ENCODE assay signal across 13 cellular contexts in the genomic region with DNA sequence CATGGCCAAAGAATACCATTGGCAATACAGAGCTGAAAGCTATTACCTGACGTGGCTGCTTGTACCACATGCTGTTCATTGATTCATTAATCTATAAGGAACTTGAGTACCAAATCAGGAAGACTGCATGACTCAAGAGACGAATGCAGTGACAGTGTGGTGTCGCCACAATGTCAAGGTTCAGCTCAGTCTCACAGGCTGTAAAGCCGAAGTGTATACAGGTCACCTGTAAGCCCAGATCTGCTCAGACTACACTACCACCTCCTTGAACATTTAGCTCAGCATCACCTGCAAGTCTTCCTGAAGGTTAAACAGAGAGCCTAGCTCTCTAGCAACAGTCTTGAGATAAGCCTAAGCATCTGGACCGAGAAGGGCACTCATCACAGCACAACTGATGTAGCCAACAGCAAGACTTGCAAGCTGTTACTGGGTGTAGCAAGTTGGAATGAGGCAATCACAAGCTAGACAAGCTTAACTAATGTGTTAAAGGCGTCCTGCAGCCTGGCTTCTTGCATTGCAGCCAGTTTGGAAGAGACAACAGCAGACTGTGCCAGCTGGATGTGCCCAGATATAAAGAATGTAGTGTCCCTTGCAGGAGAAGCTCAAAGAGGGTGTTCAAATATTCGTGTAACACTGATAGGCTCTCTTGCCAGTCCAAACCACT. TPM values are rescaled to one million over a fixed set of nuclear protein-coding genes. Genes with fewer than 3 reads are reported as not detected.
DNase-seq lines count a peak whose midpoint lies in the region; ATAC-seq and TF ChIP-seq lines count a peak whose summit lies in the region.
"Had no signal": no experiment of that assay in that cellular context is flagged by ENCODE, and none has a peak within 500 bp of the region (broad histone marks: within the 10 kb centered on the region; RNA-seq: fewer than 3 reads in every experiment).

No MANE protein-coding gene starts in this region.

- no peak overlapping the region for H3K4ac ChIP-seq in mesenchymal stem cell (ENCODE audit: low read depth in 1 of 2, low read length in 2 of 2)

- no peak overlapping the region for H3K4me2 ChIP-seq in PC-9
- H3K4me2 ChIP-seq in mesenchymal stem cell (ENCODE audit: low read length, poor library complexity, severe bottlenecking): no peak overlapping the region

- H3K4me1 ChIP-seq in PC-9 (replicated peaks; ENCODE audit: insufficient read depth) (no peaks in the 10 kb centered on the region), mesenchymal stem cell (ENCODE audit: control insufficient read depth, insufficient read depth, low read depth, low read length) (no peaks in the 10 kb centered on the region)
- H3K4me1 ChIP-seq: Caco-2, SJCRH30 had no signal

- POLR2A ChIA-PET in PC-9 (lab: Charles Lee; ENCODE audit: unreplicated experiment): no interaction called here

- no peak overlapping the region for H2BK15ac ChIP-seq in mesenchymal stem cell (ENCODE audit: low read depth, poor library complexity, severe bottlenecking)

- no peaks in the 10 kb centered on the region for H3K79me2 ChIP-seq in PC-9 (ENCODE audit: low read depth)

- no peaks in the 10 kb centered on the region for H4K20me1 ChIP-seq in PC-9 (ENCODE audit: insufficient read depth)

- intact Hi-C loops in PC-9 (cut with micrococcal nuclease; ENCODE audit: unreplicated experiment): no loop called here

- H3K14ac ChIP-seq in mesenchymal stem cell (ENCODE audit: low read length in 2 of 2): no peak overlapping the region

- no peak overlapping the region for H2BK12ac ChIP-seq in mesenchymal stem cell (ENCODE audit: low read length in 2 of 2)

- no peak overlapping the region for H4K8ac ChIP-seq in mesenchymal stem cell (ENCODE audit: low read length)

- H3K79me1 ChIP-seq in mesenchymal stem cell (replicated peaks; ENCODE audit: low read length, poor library complexity, severe bottlenecking): no peaks in the 10 kb centered on the region

- TF ChIP-seq POLR2A in GM18505 (IDR thresholded peaks at IDR 0.05; ENCODE audit: borderline replicate concordance, extremely low read depth, insufficient read depth, insufficient read length): no peak

- BruUV-seq in PC-9 (replicated peaks; lab: Mats Ljungman, UMichigan): no TSS peak

- H3K18ac ChIP-seq in mesenchymal stem cell (ENCODE audit: low read depth in 1 of 2, low read length in 2 of 2): peak overlapping the region in 1 of 2 experiments; percentile 4

- H2BK120ac ChIP-seq in mesenchymal stem cell (ENCODE audit: low read depth, low read length): no peak overlapping the region

- TF ChIP-seq CTCF in PC-9 (conservative IDR thresholded peaks at IDR 0.05): no peak

- H2BK5ac ChIP-seq in mesenchymal stem cell (ENCODE audit: low read depth, low read length, poor library complexity, severe bottlenecking): no peak overlapping the region

- no peaks in the 10 kb centered on the region for H3K9me3 ChIP-seq in PC-9 (ENCODE audit: insufficient read depth, low read depth)
- no peaks in the 10 kb centered on the region for H3K9me3 ChIP-seq in mesenchymal stem cell (ENCODE audit: control insufficient read depth, low read length)
- H3K9me3 ChIP-seq: Caco-2, SJCRH30 had no signal

- no peak overlapping the region for H3K27ac ChIP-seq in PC-9
- H3K27ac ChIP-seq in mesenchymal stem cell (ENCODE audit: low read length, poor library complexity, severe bottlenecking): no peak overlapping the region
- H3K27ac ChIP-seq: SJCRH30 had no signal

- no peak overlapping the region for H2AFZ ChIP-seq in PC-9
- no peak overlapping the region for H2AFZ ChIP-seq in mesenchymal stem cell (ENCODE audit: low read depth, low read length)

- no peak for ATAC-seq in GM18505 (IDR thresholded peaks at IDR 0.05; ENCODE audit: unreplicated experiment)

- CTCF ChIA-PET in PC-9 (lab: Charles Lee): no interaction called here

- no peak overlapping the region for H3K9ac ChIP-seq in mesenchymal stem cell (ENCODE audit: low read length)

- 95% methylated on average over 6 of the region's 7 CpGs for WGBS in mesenchymal stem cell

- H3K9me2 ChIP-seq in PC-9 (ENCODE audit: insufficient read depth): no peaks in the 10 kb centered on the region

- H3K23ac ChIP-seq in mesenchymal stem cell (ENCODE audit: low read length in 2 of 2): peak overlapping the region in 1 of 2 experiments; percentile 64

- H3K36me3 ChIP-seq in PC-9 (ENCODE audit: low read depth) (no peaks in the 10 kb centered on the region), mesenchymal stem cell (ENCODE audit: control insufficient read depth in 1 of 2, insufficient read depth in 2 of 2, low read depth in 1 of 2, low read length in 2 of 2) (peaks cover 0 to 49% of the 10 kb centered on the region in 2 experiments)

- no peak overlapping the region for H4K91ac ChIP-seq in mesenchymal stem cell (ENCODE audit: low read length)

- no peaks in the 10 kb centered on the region for H3F3A ChIP-seq in PC-9 (ENCODE audit: insufficient read depth, low read depth)

- H3K27me3 ChIP-seq in PC-9 (ENCODE audit: insufficient read depth, low read depth) (no peaks in the 10 kb centered on the region), mesenchymal stem cell (ENCODE audit: control insufficient read depth in 1 of 2, insufficient read depth in 1 of 2, low read length in 2 of 2) (no peaks in the 10 kb centered on the region)
- H3K27me3 ChIP-seq: SJCRH30 had no signal

- DNase-seq in COLO668 (lab: John Stamatoyannopoulos, UW; ENCODE audit: unreplicated experiment): peak; percentile 7
- peak; percentile 67 for DNase-seq in NCI-H2029 treated with DMSO at 0.1 percent for 48 hours (lab: John Stamatoyannopoulos, UW)
- peak; percentile 12 for DNase-seq in globus pallidus (ENCODE audit: low spot score)
- peak; percentile 50 for DNase-seq in pons (ENCODE audit: low spot score)
- DNase-seq in PC-9: no peak
- DNase-seq in mesenchymal stem cell: no peak
- DNase-seq in NCI-H1436 treated with DMSO at 0.1 percent for 48 hours (lab: John Stamatoyannopoulos, UW): no peak
- DNase-seq: activated CD4-positive, alpha-beta T cell treated with anti-CD3 and anti-CD28 coated beads, Interleukin-2, amount 50 U/mL, for 4 hours; Caco-2; kidney glomerular epithelial cell; NCI-H1930; SJCRH30 had no signal

- H2AK5ac ChIP-seq in mesenchymal stem cell (ENCODE audit: low read length, severe bottlenecking): no peak overlapping the region

- H3K4me3 ChIP-seq in PC-9 (no peak overlapping the region), mesenchymal stem cell (ENCODE audit: insufficient read depth in 1 of 2, low read depth in 1 of 2, low read length in 2 of 2) (no peak overlapping the region)
- H3K4me3 ChIP-seq: SJCRH30 had no signal

RNA-seq across cellular contexts. Expression of gene TMTC1, which starts 21.0 kb away (rescaled TPM):
- 3.1 and 4.8 TPM in 2 replicates for total RNA-seq in PC-9 (2021)
- 45.7 TPM for polyA plus RNA-seq in mesenchymal stem cell (2013, experiment 1 of 2)
- polyA plus RNA-seq in mesenchymal stem cell (2013, experiment 2 of 2): 46.5 TPM
- total RNA-seq: Caco-2 had no signal

Comparison
In these comparisons a context has a peak if more than half of its experiments do, and no peak if none do; other contexts are left out.
1. DNase-seq: peak in COLO668 (single experiment), NCI-H2029 treated with DMSO at 0.1 percent for 48 hours (single experiment), globus pallidus (single experiment) and pons (single experiment); none in PC-9 (0 of 2), mesenchymal stem cell (single experiment) and NCI-H1436 treated with DMSO at 0.1 percent for 48 hours (single experiment).